21 cellular contexts compared by ENCODE assay signal in the genomic region with DNA sequence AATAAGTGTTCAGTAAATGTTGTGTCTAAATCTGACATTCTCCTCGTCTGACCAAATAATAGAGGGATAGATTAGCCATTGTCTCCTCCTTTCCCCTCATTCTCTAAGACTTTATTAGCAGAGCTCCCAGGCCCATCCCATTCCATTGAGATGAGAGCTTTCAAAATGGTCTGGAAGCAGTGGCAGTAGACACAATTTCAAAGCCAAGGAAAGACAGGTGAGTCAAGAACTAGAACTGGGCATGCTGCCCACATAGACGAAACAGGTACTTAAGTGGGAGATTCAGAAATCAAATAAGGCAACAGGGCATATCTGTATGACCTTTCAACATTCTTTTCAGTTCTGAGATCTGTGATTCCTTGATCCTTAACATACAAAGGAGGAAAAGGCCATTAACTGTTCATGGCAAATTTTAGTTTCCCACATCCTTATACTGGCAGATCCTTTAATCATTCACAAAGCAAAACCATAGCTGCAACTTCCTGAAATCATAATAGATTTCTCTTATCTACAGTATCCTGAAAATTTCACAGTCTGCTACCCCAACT.
"Had no signal": no experiment of that assay in that cellular context is flagged by ENCODE, and none has a peak within 500 bp of the region (broad histone marks: within the 10 kb centered on the region; RNA-seq: fewer than 3 reads in every experiment).

No MANE protein-coding gene starts in this region.

- H3K4me3 Mint-ChIP-seq: activated CD8-positive, alpha-beta T cell treated with anti-CD3 and anti-CD28 coated beads, Interleukin-2, amount 10 ng/mL, durations not matched to agents 7 days and 5 days; activated naive CD4-positive, alpha-beta T cell treated with anti-CD3 and anti-CD28 coated beads, Interleukin-2, amount 50 U/mL, for 24 hours; central memory CD8-positive, alpha-beta T cell; T-helper 17 cell; WTC11 had no signal

- H3K36me3 Mint-ChIP-seq: activated naive CD4-positive, alpha-beta T cell treated with anti-CD3 and anti-CD28 coated beads, Interleukin-2, amount 50 U/mL, for 24 hours; WTC11 had no signal

- DNase-seq: activated CD4-positive, alpha-beta T cell treated with anti-CD3 and anti-CD28 coated beads for 48 hours; activated CD4-positive, alpha-beta T cell treated with anti-CD3 and anti-CD28 coated beads, Interleukin-2, amount 50 U/mL, for 4 hours; activated CD4-positive, CD25-positive, alpha-beta regulatory T cell treated with anti-CD3 and anti-CD28 coated beads, Interleukin-2, amount 50 U/mL, for 72 hours; activated CD8-positive, alpha-beta memory T cell treated with anti-CD3 and anti-CD28 coated beads, Interleukin-2, amount 50 U/mL, for 48 hours; activated CD8-positive, alpha-beta T cell treated with anti-CD3 and anti-CD28 coated beads, Interleukin-2, amount 10 ng/mL, durations not matched to agents 7 days and 5 days; activated T-cell treated with anti-CD3 and anti-CD28 coated beads, Interleukin-2, amount 50 U/mL, for 1 hour; aorta; Kasumi-1; KBM-7; NCI-H1048; NCI-H1417; NCI-H1930; NCI-H2107; NCI-H2171 treated with DMSO at 0.1 percent for 48 hours; NCI-H510A treated with DMSO at 0.1 percent for 48 hours; SIG-M5; T-helper 17 cell; T-helper 9 cell had no signal

- H3K9me3 Mint-ChIP-seq: activated naive CD4-positive, alpha-beta T cell treated with anti-CD3 and anti-CD28 coated beads, Interleukin-2, amount 50 U/mL, for 24 hours; central memory CD8-positive, alpha-beta T cell; WTC11 had no signal

- H3K4me1 Mint-ChIP-seq: activated naive CD4-positive, alpha-beta T cell treated with anti-CD3 and anti-CD28 coated beads, Interleukin-2, amount 50 U/mL, for 24 hours; central memory CD8-positive, alpha-beta T cell; T-helper 17 cell had no signal

- ATAC-seq: activated CD8-positive, alpha-beta T cell treated with anti-CD3 and anti-CD28 coated beads, Interleukin-2, amount 10 ng/mL, durations not matched to agents 7 days and 5 days; T-helper 17 cell; WTC11 had no signal

- H3K27me3 Mint-ChIP-seq: activated naive CD4-positive, alpha-beta T cell treated with anti-CD3 and anti-CD28 coated beads, Interleukin-2, amount 50 U/mL, for 24 hours; central memory CD8-positive, alpha-beta T cell had no signal

- H3K27ac Mint-ChIP-seq: activated CD8-positive, alpha-beta T cell treated with anti-CD3 and anti-CD28 coated beads, Interleukin-2, amount 10 ng/mL, durations not matched to agents 7 days and 5 days; activated naive CD4-positive, alpha-beta T cell treated with anti-CD3 and anti-CD28 coated beads, Interleukin-2, amount 50 U/mL, for 24 hours; T-helper 17 cell; WTC11 had no signal
